Comparison of ENCODE assay signal across 29 cellular contexts in genomic region chr7:46032353-46032752, GRCh38.
"Had no signal": no experiment of that assay in that cellular context is flagged by ENCODE, and none has a peak within 500 bp of the region (broad histone marks: within the 10 kb centered on the region; RNA-seq: fewer than 3 reads in every experiment).

No MANE protein-coding gene starts in this region.

- H3K4me3 Mint-ChIP-seq: activated CD4-positive, alpha-beta memory T cell treated with anti-CD3 and anti-CD28 coated beads for 36 hours; activated CD4-positive, alpha-beta T cell treated with anti-CD3 and anti-CD28 coated beads, Interleukin-2, amount 10 ng/mL, durations not matched to agents 24 days and 14 days; activated naive CD4-positive, alpha-beta T cell treated with anti-CD3 and anti-CD28 coated beads for 36 hours; activated naive CD8-positive, alpha-beta T cell treated with anti-CD3 and anti-CD28 coated beads for 36 hours; activated T-helper 1 cell treated with anti-CD3 and anti-CD28 coated beads, Interleukin-12 subunit alpha, Interleukin-12 subunit beta, Interleukin-2, Interleukin-4 antibody, amounts not matched to agents 30 ng/mL and 10 ng/mL and 1 ng/mL, durations not matched to agents 14 hours and 24 hours and 36 hours; nephron had no signal

- H3K9me3 ChIP-seq: adrenal gland, body of pancreas, gastrocnemius medialis, suprapubic skin, tibial artery had no signal

- ATAC-seq: body of pancreas, gastrocnemius medialis, left lobe of liver had no signal

- H3K27ac ChIP-seq: adrenal gland, body of pancreas, coronary artery, dorsolateral prefrontal cortex, gastrocnemius medialis, suprapubic skin, tibial artery had no signal

- H3K27me3 ChIP-seq: adrenal gland, body of pancreas, gastrocnemius medialis, suprapubic skin, tibial artery had no signal

- H3K4me1 ChIP-seq: adrenal gland, body of pancreas, gastrocnemius medialis, suprapubic skin had no signal

- H3K36me3 Mint-ChIP-seq: activated CD4-positive, alpha-beta memory T cell treated with anti-CD3 and anti-CD28 coated beads for 36 hours; activated naive CD8-positive, alpha-beta T cell treated with anti-CD3 and anti-CD28 coated beads for 36 hours had no signal

- DNase-seq: activated CD4-positive, alpha-beta memory T cell treated with anti-CD3 and anti-CD28 coated beads for 36 hours; activated CD4-positive, alpha-beta T cell treated with anti-CD3 and anti-CD28 coated beads, Interleukin-2, amount 10 ng/mL, durations not matched to agents 24 days and 14 days; activated CD4-positive, CD25-positive, alpha-beta regulatory T cell treated with anti-CD3 and anti-CD28 coated beads, Interleukin-2, amount 50 U/mL, for 72 hours; activated CD8-positive, alpha-beta memory T cell treated with anti-CD3 and anti-CD28 coated beads, Interleukin-2, amount 50 U/mL, for 4 hours; activated effector memory CD4-positive, alpha-beta T cell treated with anti-CD3 and anti-CD28 coated beads, Interleukin-2, amount 50 U/mL, for 16 hours; activated naive CD4-positive, alpha-beta T cell treated with anti-CD3 and anti-CD28 coated beads for 36 hours; activated naive CD8-positive, alpha-beta T cell treated with anti-CD3 and anti-CD28 coated beads for 36 hours; activated T-cell treated with anti-CD3 and anti-CD28 coated beads, Interleukin-2, amount 50 U/mL, for 1 hour; adrenal gland; aorta; body of pancreas; cerebellar nuclear complex; dorsolateral prefrontal cortex; effector memory CD4-positive, alpha-beta T cell; gastrocnemius medialis; glutamatergic neuron; kidney glomerular epithelial cell; stimulated activated CD4-positive, alpha-beta T cell treated with anti-CD3 and anti-CD28 coated beads, Interleukin-15, amount 100 ng/mL, for 24 hours; stimulated activated CD4-positive, alpha-beta T cell treated with anti-CD3 and anti-CD28 coated beads, Interleukin-2, amount 100 ng/mL, for 24 hours; stimulated activated naive CD4-positive, alpha-beta T cell; T-helper 2 cell; tibial artery had no signal

- H3K36me3 ChIP-seq: adrenal gland, gastrocnemius medialis, suprapubic skin, tibial artery had no signal

- H3K9me3 Mint-ChIP-seq: activated CD4-positive, alpha-beta memory T cell treated with anti-CD3 and anti-CD28 coated beads for 36 hours; activated CD4-positive, alpha-beta T cell treated with anti-CD3 and anti-CD28 coated beads, Interleukin-2, amount 10 ng/mL, durations not matched to agents 24 days and 14 days; activated naive CD4-positive, alpha-beta T cell treated with anti-CD3 and anti-CD28 coated beads for 36 hours; activated naive CD8-positive, alpha-beta T cell treated with anti-CD3 and anti-CD28 coated beads for 36 hours; activated T-helper 1 cell treated with anti-CD3 and anti-CD28 coated beads, Interleukin-12 subunit alpha, Interleukin-12 subunit beta, Interleukin-2, Interleukin-4 antibody, amounts not matched to agents 30 ng/mL and 10 ng/mL and 1 ng/mL, durations not matched to agents 14 hours and 24 hours and 36 hours had no signal

- H3K27ac Mint-ChIP-seq: activated CD4-positive, alpha-beta memory T cell treated with anti-CD3 and anti-CD28 coated beads for 36 hours; activated CD4-positive, alpha-beta T cell treated with anti-CD3 and anti-CD28 coated beads, Interleukin-2, amount 10 ng/mL, durations not matched to agents 24 days and 14 days; activated naive CD4-positive, alpha-beta T cell treated with anti-CD3 and anti-CD28 coated beads for 36 hours; activated naive CD8-positive, alpha-beta T cell treated with anti-CD3 and anti-CD28 coated beads for 36 hours; activated T-helper 1 cell treated with anti-CD3 and anti-CD28 coated beads, Interleukin-12 subunit alpha, Interleukin-12 subunit beta, Interleukin-2, Interleukin-4 antibody, amounts not matched to agents 30 ng/mL and 10 ng/mL and 1 ng/mL, durations not matched to agents 14 hours and 24 hours and 36 hours; nephron; progenitor cell of endocrine pancreas had no signal

- H3K27me3 Mint-ChIP-seq: activated CD4-positive, alpha-beta memory T cell treated with anti-CD3 and anti-CD28 coated beads for 36 hours; activated CD4-positive, alpha-beta T cell treated with anti-CD3 and anti-CD28 coated beads, Interleukin-2, amount 10 ng/mL, durations not matched to agents 24 days and 14 days; activated naive CD8-positive, alpha-beta T cell treated with anti-CD3 and anti-CD28 coated beads for 36 hours; progenitor cell of endocrine pancreas had no signal

- H3K4me1 Mint-ChIP-seq: activated CD4-positive, alpha-beta T cell treated with anti-CD3 and anti-CD28 coated beads, Interleukin-2, amount 10 ng/mL, durations not matched to agents 24 days and 14 days; activated naive CD8-positive, alpha-beta T cell treated with anti-CD3 and anti-CD28 coated beads for 36 hours; nephron had no signal

- H3K4me3 ChIP-seq: adrenal gland, body of pancreas, coronary artery, dorsolateral prefrontal cortex, gastrocnemius medialis, lung, suprapubic skin, tibial artery had no signal
